ENCODE assay signal across 8 cellular contexts in genomic region chr13:48595330-48596127, GRCh38. TPM values are rescaled to one million over a fixed set of nuclear protein-coding genes. Genes with fewer than 3 reads are reported as not detected.
DNase-seq lines count a peak whose midpoint lies in the region; ATAC-seq and TF ChIP-seq lines count a peak whose summit lies in the region.

No MANE protein-coding gene starts in this region.

- DNase-seq in DMS114 treated with DMSO at 0.1 percent for 48 hours (lab: John Stamatoyannopoulos, UW; ENCODE audit: unreplicated experiment) (peak; percentile 46), M059J (ENCODE audit: low read depth) (peak; percentile 66), dedifferentiated amniotic fluid mesenchymal stem cell (ENCODE audit: extremely low spot score) (peak; percentile 36), lung microvascular endothelial cell (ENCODE audit: low read depth in 2 of 2) (peak; percentile 81 to 86), posterior vena cava (ENCODE audit: low spot score) (no peak)
- DNase-seq in stimulated activated CD8-positive, alpha-beta memory T cell treated with anti-CD3 and anti-CD28 coated beads, Interleukin-4, amount 100 ng/mL, for 24 hours (ENCODE audit: low read depth) = peak; percentile 14

- H3K4me3 ChIP-seq in WI38 (ENCODE audit: low read depth, low read length) = no peak overlapping the region

- peak; percentile 32; the same call in 1 of the 2 replicates for TF ChIP-seq CTCF in WI38 (IDR thresholded peaks at IDR 0.05; ENCODE audit: low read depth, low read length)

- peak; percentile 47 for ATAC-seq in GM21381 (IDR thresholded peaks at IDR 0.05; ENCODE audit: unreplicated experiment)

- intact Hi-C loops in posterior vena cava (cut with DNase I) = loop anchor here (5.0 to 10.0 kb wide), 3 partner anchors 157 to 179 kb away; no protein-coding TSS in a partner anchor

RNA-seq across cellular contexts. Expression of gene CYSLTR2, which starts 58.2 kb away (rescaled TPM):
- total RNA-seq in M059J (2014; rRNA removed; shearing (Covaris generic)) = 0.12 and 0.37 TPM in 2 replicates
- under 0.01 TPM in 1 of 2 replicates, not detected in the other for total RNA-seq in lung microvascular endothelial cell
- 1 to 10 TPM in 1 of 2 donors, under 1 TPM in 1; 0.86 to 2.2 TPM for total RNA-seq in posterior vena cava
